Comparison of ENCODE assay signal across 23 cellular contexts in the genomic region with DNA sequence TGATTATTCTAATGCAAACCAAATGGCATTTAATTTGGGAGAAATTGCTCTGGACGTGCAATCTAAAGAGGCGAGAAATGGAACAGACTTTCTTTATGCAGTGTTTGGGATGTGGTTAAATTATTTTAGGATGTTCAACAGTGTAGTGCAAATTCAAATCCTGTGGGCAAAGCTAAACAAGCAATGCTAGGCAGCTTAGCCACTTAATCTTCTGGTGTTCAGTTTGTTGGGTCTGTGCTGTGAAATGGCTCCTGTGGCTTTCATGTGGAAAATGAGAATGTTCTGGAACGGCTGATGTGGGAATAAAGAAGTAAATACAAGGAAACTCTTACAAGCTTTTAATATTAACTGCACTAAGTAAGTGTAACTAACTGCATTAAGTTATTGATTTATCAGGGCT.
"Had no signal": no experiment of that assay in that cellular context is flagged by ENCODE, and none has a peak within 500 bp of the region (broad histone marks: within the 10 kb centered on the region; RNA-seq: fewer than 3 reads in every experiment).

No MANE protein-coding gene starts in this region.

- H3K4me3 ChIP-seq: left lung, right lobe of liver, skin epidermis, tibial artery had no signal

- DNase-seq: activated CD4-positive, alpha-beta T cell treated with anti-CD3 and anti-CD28 coated beads, Interleukin-2, amount 10 ng/mL, durations not matched to agents 7 days and 5 days; activated CD8-positive, alpha-beta memory T cell treated with anti-CD3 and anti-CD28 coated beads, Interleukin-2, amount 10 ng/mL, durations not matched to agents 7 days and 5 days; activated CD8-positive, alpha-beta T cell treated with anti-CD3 and anti-CD28 coated beads for 36 hours; activated effector memory CD4-positive, alpha-beta T cell treated with anti-CD3 and anti-CD28 coated beads, Interleukin-2, amount 50 U/mL, for 16 hours; activated naive CD4-positive, alpha-beta T cell treated with anti-CD3 and anti-CD28 coated beads, Interleukin-2, amount 10 ng/mL, durations not matched to agents 7 days and 5 days; activated T-cell treated with anti-CD3 and anti-CD28 coated beads for 4 hours; amygdala; effector CD4-positive, alpha-beta T cell; foreskin keratinocyte; kidney; left lung; nucleus accumbens; right lobe of liver; stimulated activated CD4-positive, alpha-beta T cell treated with anti-CD3 and anti-CD28 coated beads, Interleukin-2, amount 100 ng/mL, for 24 hours; stimulated activated naive CD8-positive, alpha-beta T cell treated with anti-CD3 and anti-CD28 coated beads, Interleukin-15, amount 100 ng/mL, for 72 hours; tibial artery had no signal

- H3K36me3 ChIP-seq: left lung, right lobe of liver, tibial artery had no signal

- H3K9me3 Mint-ChIP-seq: activated CD4-positive, alpha-beta T cell treated with anti-CD3 and anti-CD28 coated beads, Interleukin-2, amount 10 ng/mL, durations not matched to agents 7 days and 5 days; activated CD8-positive, alpha-beta T cell treated with anti-CD3 and anti-CD28 coated beads for 36 hours had no signal

- H3K4me1 Mint-ChIP-seq: activated CD4-positive, alpha-beta T cell treated with anti-CD3 and anti-CD28 coated beads, Interleukin-2, amount 10 ng/mL, durations not matched to agents 7 days and 5 days; activated CD8-positive, alpha-beta memory T cell treated with anti-CD3 and anti-CD28 coated beads, Interleukin-2, amount 10 ng/mL, durations not matched to agents 7 days and 5 days; activated naive CD4-positive, alpha-beta T cell treated with anti-CD3 and anti-CD28 coated beads, Interleukin-2, amount 10 ng/mL, durations not matched to agents 7 days and 5 days; stimulated activated effector memory CD8-positive, alpha-beta T cell treated with anti-CD3 and anti-CD28 coated beads, Interleukin-12 subunit alpha, Interleukin-12 subunit beta, amount 100 ng/mL, for 72 hours; stimulated activated naive CD8-positive, alpha-beta T cell treated with anti-CD3 and anti-CD28 coated beads, Interleukin-15, amount 100 ng/mL, for 72 hours had no signal

- H3K9me3 ChIP-seq: right lobe of liver, tibial artery had no signal

- H3K9ac ChIP-seq: parathyroid adenoma had no signal

- H3K27me3 Mint-ChIP-seq: activated CD4-positive, alpha-beta T cell treated with anti-CD3 and anti-CD28 coated beads, Interleukin-2, amount 10 ng/mL, durations not matched to agents 7 days and 5 days; activated CD8-positive, alpha-beta memory T cell treated with anti-CD3 and anti-CD28 coated beads, Interleukin-2, amount 10 ng/mL, durations not matched to agents 7 days and 5 days; activated naive CD4-positive, alpha-beta T cell treated with anti-CD3 and anti-CD28 coated beads, Interleukin-2, amount 10 ng/mL, durations not matched to agents 7 days and 5 days; dendritic cell treated with granulocyte-macrophage colony-stimulating factor and Interleukin-4, amounts not matched to agents 40 ng/mL and 50 ng/mL, for 4 days; natural killer cell treated with Interleukin-12 subunit alpha and Interleukin-12 subunit beta and Interleukin-15 and Interleukin-18, amount 100 ng/mL, for 72 hours; stimulated activated naive CD8-positive, alpha-beta T cell treated with anti-CD3 and anti-CD28 coated beads, Interleukin-15, amount 100 ng/mL, for 72 hours had no signal

- H3K36me3 Mint-ChIP-seq: activated CD8-positive, alpha-beta memory T cell treated with anti-CD3 and anti-CD28 coated beads, Interleukin-2, amount 10 ng/mL, durations not matched to agents 7 days and 5 days; activated naive CD4-positive, alpha-beta T cell treated with anti-CD3 and anti-CD28 coated beads, Interleukin-2, amount 10 ng/mL, durations not matched to agents 7 days and 5 days; brain; mesothelial cell of epicardium; natural killer cell treated with Interleukin-12 subunit alpha and Interleukin-12 subunit beta and Interleukin-15 and Interleukin-18, amount 100 ng/mL, for 72 hours; stimulated activated effector memory CD8-positive, alpha-beta T cell treated with anti-CD3 and anti-CD28 coated beads, Interleukin-12 subunit alpha, Interleukin-12 subunit beta, amount 100 ng/mL, for 72 hours had no signal

- H3K27me3 ChIP-seq: foreskin keratinocyte, left lung, right lobe of liver, tibial artery had no signal

- H2AFZ ChIP-seq: parathyroid adenoma had no signal

- H3K27ac ChIP-seq: foreskin keratinocyte, left lung, parathyroid adenoma, right lobe of liver, skin epidermis, tibial artery had no signal

- H3K27ac Mint-ChIP-seq: activated CD4-positive, alpha-beta T cell treated with anti-CD3 and anti-CD28 coated beads, Interleukin-2, amount 10 ng/mL, durations not matched to agents 7 days and 5 days; activated CD8-positive, alpha-beta memory T cell treated with anti-CD3 and anti-CD28 coated beads, Interleukin-2, amount 10 ng/mL, durations not matched to agents 7 days and 5 days; activated CD8-positive, alpha-beta T cell treated with anti-CD3 and anti-CD28 coated beads for 36 hours; activated naive CD4-positive, alpha-beta T cell treated with anti-CD3 and anti-CD28 coated beads, Interleukin-2, amount 10 ng/mL, durations not matched to agents 7 days and 5 days; brain; dendritic cell treated with granulocyte-macrophage colony-stimulating factor and Interleukin-4, amounts not matched to agents 40 ng/mL and 50 ng/mL, for 4 days; mesothelial cell of epicardium; natural killer cell treated with Interleukin-12 subunit alpha and Interleukin-12 subunit beta and Interleukin-15 and Interleukin-18, amount 100 ng/mL, for 72 hours; stimulated activated effector memory CD8-positive, alpha-beta T cell treated with anti-CD3 and anti-CD28 coated beads, Interleukin-12 subunit alpha, Interleukin-12 subunit beta, amount 100 ng/mL, for 72 hours; stimulated activated naive CD8-positive, alpha-beta T cell treated with anti-CD3 and anti-CD28 coated beads, Interleukin-15, amount 100 ng/mL, for 72 hours had no signal

- H3K4me1 ChIP-seq: left lung, right lobe of liver had no signal

- H3K79me2 ChIP-seq: parathyroid adenoma had no signal

- H3K4me3 Mint-ChIP-seq: activated CD4-positive, alpha-beta T cell treated with anti-CD3 and anti-CD28 coated beads, Interleukin-2, amount 10 ng/mL, durations not matched to agents 7 days and 5 days; activated CD8-positive, alpha-beta memory T cell treated with anti-CD3 and anti-CD28 coated beads, Interleukin-2, amount 10 ng/mL, durations not matched to agents 7 days and 5 days; activated CD8-positive, alpha-beta T cell treated with anti-CD3 and anti-CD28 coated beads for 36 hours; activated naive CD4-positive, alpha-beta T cell treated with anti-CD3 and anti-CD28 coated beads, Interleukin-2, amount 10 ng/mL, durations not matched to agents 7 days and 5 days; brain; dendritic cell treated with granulocyte-macrophage colony-stimulating factor and Interleukin-4, amounts not matched to agents 40 ng/mL and 50 ng/mL, for 4 days; mesothelial cell of epicardium; natural killer cell treated with Interleukin-12 subunit alpha and Interleukin-12 subunit beta and Interleukin-15 and Interleukin-18, amount 100 ng/mL, for 72 hours; stimulated activated effector memory CD8-positive, alpha-beta T cell treated with anti-CD3 and anti-CD28 coated beads, Interleukin-12 subunit alpha, Interleukin-12 subunit beta, amount 100 ng/mL, for 72 hours; stimulated activated naive CD8-positive, alpha-beta T cell treated with anti-CD3 and anti-CD28 coated beads, Interleukin-15, amount 100 ng/mL, for 72 hours had no signal
